7 cellular contexts compared by ENCODE assay signal in genomic region chr16:3879887-3880564, GRCh38. TPM values are rescaled to one million over a fixed set of nuclear protein-coding genes. Genes with fewer than 3 reads are reported as not detected.
DNase-seq lines count a peak whose midpoint lies in the region; ATAC-seq and TF ChIP-seq lines count a peak whose summit lies in the region.

No MANE protein-coding gene starts in this region.

- peak overlapping the region; percentile 50 for H3K4me3 ChIP-seq in mucosa of descending colon

- TF ChIP-seq CTCF in GM13976 (IDR thresholded peaks at IDR 0.05; ENCODE audit: borderline replicate concordance, control extremely low read depth, extremely low read depth, insufficient read depth, missing control alignments) (peak; percentile 33), mucosa of descending colon (IDR thresholded peaks at IDR 0.05) (no peak)

- ATAC-seq in HG02610 (IDR thresholded peaks at IDR 0.05; ENCODE audit: unreplicated experiment) (peak; percentile 51), mucosa of descending colon (peak; percentile 80)

- H3K36me3 ChIP-seq in mucosa of descending colon (ENCODE audit: low read depth), result no peaks in the 10 kb centered on the region

- in situ Hi-C loops in GM13976 (cut with MboI; ENCODE audit: low sequenced_read_pairs, unreplicated experiment), result loop anchor here (5.0 to 25.0 kb wide), 2 partner anchors 188 to 343 kb away; no protein-coding TSS in a partner anchor

- intact Hi-C loops in mucosa of descending colon (cut with DNase I, micrococcal nuclease), result loop anchor here in 1 of 2 donors (10.0 kb wide), 1 partner anchor 185 kb away; no protein-coding TSS in a partner anchor

- DNase-seq in GM13976 (ENCODE audit: low spot score), result peak; percentile 83
- peak; percentile 54 for DNase-seq in NCI-H2196 treated with DMSO at 0.1 percent for 48 hours (lab: John Stamatoyannopoulos, UW; ENCODE audit: unreplicated experiment)
- DNase-seq in activated CD8-positive, alpha-beta memory T cell treated with anti-CD3 and anti-CD28 coated beads for 48 hours (ENCODE audit: low read depth in 2 of 3, low spot score in 2 of 3), result peak in 2 of 3 experiments; percentile 42 to 45
- peak; percentile 29 for DNase-seq in epidermal melanocyte (ENCODE audit: insufficient read length, low spot score)
- DNase-seq in mucosa of descending colon, result peak; percentile 80 to 83 (median 83)
- peak; percentile 38 to 50 for DNase-seq in stimulated activated CD8-positive, alpha-beta memory T cell treated with anti-CD3 and anti-CD28 coated beads, Interleukin-7, amount 100 ng/mL, for 1 hour (ENCODE audit: low read depth in 2 of 2)

- H3K4me1 ChIP-seq in mucosa of descending colon (ENCODE audit: low read depth), result peaks cover 28% of the 10 kb centered on the region

- H3K9me3 ChIP-seq in mucosa of descending colon, result no peaks in the 10 kb centered on the region

RNA-seq across cellular contexts. Expression of gene CREBBP, which starts 0.5 kb away (rescaled TPM):
- 100 to 1,000 TPM in 1 of 3 donors, 10 to 100 TPM in 2; 57.9 to 107 (median 81.6) TPM for total RNA-seq in mucosa of descending colon

Comparison
In these comparisons a context has a peak if more than half of its experiments do, and no peak if none do; other contexts are left out.
1. Peak in every context shown above with its lines: DNase-seq, ATAC-seq and H3K4me3 ChIP-seq.
2. DNase-seq: peak in every context shown above with its lines; median percentile 83 in GM13976; 83 in mucosa of descending colon; 54 in NCI-H2196 treated with DMSO at 0.1 percent for 48 hours; 44 in stimulated activated CD8-positive, alpha-beta memory T cell treated with anti-CD3 and anti-CD28 coated beads, Interleukin-7, amount 100 ng/mL, for 1 hour; 44 in activated CD8-positive, alpha-beta memory T cell treated with anti-CD3 and anti-CD28 coated beads for 48 hours; 29 in epidermal melanocyte.